In genomic region chr18:35376393-35376741, GRCh38 we compare ENCODE assay signal across 8 cellular contexts. TPM values are rescaled to one million over a fixed set of nuclear protein-coding genes. Genes with fewer than 3 reads are reported as not detected.
DNase-seq lines count a peak whose midpoint lies in the region; ATAC-seq and TF ChIP-seq lines count a peak whose summit lies in the region.

No MANE protein-coding gene starts in this region.

- peak overlapping the region; percentile 75 for H3K4me2 ChIP-seq in PC-3 (ENCODE audit: low read length)

- H3K4me3 ChIP-seq in AG04450 (ENCODE audit: low read depth, low read length) (peak overlapping the region; percentile 73), PC-3 (ENCODE audit: low read length) (peak overlapping the region; percentile 70), cardiac fibroblast (replicated peaks in 1 of 2; ENCODE audit: low read depth in 2 of 2, low read length in 2 of 2) (peak overlapping the region; percentile 72 to 76), liver (ENCODE audit: low read depth in 1 of 3, low read length in 3 of 3) (peak overlapping the region; percentile 55 to 89 (median 68)), tibial artery (peak overlapping the region; percentile 86 to 98)

- no peak for DNase-seq in AG04450 (ENCODE audit: low read depth, low spot score)
- no peak for DNase-seq in PC-3
- DNase-seq in cardiac fibroblast (ENCODE audit: low read depth in 2 of 2): no peak
- DNase-seq in tibial artery: peak in 1 of 2 donors; percentile 64
- DNase-seq in NCI-H2171 treated with DMSO at 0.1 percent for 48 hours (lab: John Stamatoyannopoulos, UW): no peak

- WGBS in liver: 15% methylated on average over 13 of the region's 13 CpGs

- no peak overlapping the region for H3K9ac ChIP-seq in PC-3 (ENCODE audit: low read length)
- H3K9ac ChIP-seq in liver (ENCODE audit: low read depth in 1 of 2, low read length in 2 of 2): peak overlapping the region in 1 of 2 donors; percentile 12

- TF ChIP-seq CTCF in AG04450 (IDR thresholded peaks at IDR 0.05; ENCODE audit: low read depth, low read length): no peak
- no peak for TF ChIP-seq CTCF in PC-3 (conservative IDR thresholded peaks at IDR 0.05; ENCODE audit: low read depth, low read length)
- TF ChIP-seq CTCF in cardiac fibroblast (IDR thresholded peaks at IDR 0.05; ENCODE audit: low read depth, low read length): no peak
- TF ChIP-seq CTCF in liver (IDR thresholded peaks at IDR 0.05; ENCODE audit: low read depth, low read length, missing input control): no peak
- TF ChIP-seq CTCF in tibial artery (IDR thresholded peaks at IDR 0.05): no peak

- no peaks in the 10 kb centered on the region for H3K79me2 ChIP-seq in PC-3 (ENCODE audit: low read length)

- no peaks in the 10 kb centered on the region for H3F3A ChIP-seq in PC-3 (ENCODE audit: low read length, unreplicated experiment)

- H3K27ac ChIP-seq in AG04450 (ENCODE audit: low read depth, low read length) (no peak overlapping the region), PC-3 (ENCODE audit: low read length) (no peak overlapping the region), liver (ENCODE audit: low read depth in 1 of 2, low read length in 2 of 2) (no peak overlapping the region), tibial artery (peak overlapping the region; percentile 78 to 89)

- H3K4me1 ChIP-seq in PC-3 (ENCODE audit: insufficient read depth, low read length) (no peaks in the 10 kb centered on the region), liver (ENCODE audit: control insufficient read depth in 4 of 4, insufficient read depth in 4 of 4, low read length in 3 of 4) (peaks cover 0 to 11% (median 5%) of the 10 kb centered on the region in 4 donors), tibial artery (peaks cover 0 to 18% (median 7%) of the 10 kb centered on the region in 4 donors)

- no peaks in the 10 kb centered on the region for H3K9me2 ChIP-seq in PC-3 (replicated peaks; ENCODE audit: low read length)

- intact Hi-C loops in PC-3 (cut with micrococcal nuclease): no loop called here
- intact Hi-C loops in tibial artery (cut with DNase I; ENCODE audit: low total_unique reads): no loop called here

- TSS peak; percentile 40 for BruUV-seq in PC-3 (replicated peaks; lab: Mats Ljungman, UMichigan)

- peak overlapping the region; percentile 87 for H2AFZ ChIP-seq in PC-3 (ENCODE audit: low read length)

- H3K9me3 ChIP-seq in AG04450 (ENCODE audit: control insufficient read depth, insufficient read depth, low read length) (no peaks in the 10 kb centered on the region; the same call in 1 of the 2 replicates), PC-3 (ENCODE audit: low read length) (no peaks in the 10 kb centered on the region), liver (ENCODE audit: control insufficient read depth in 4 of 4, low read length in 3 of 4) (no peaks in the 10 kb centered on the region), tibial artery (no peaks in the 10 kb centered on the region)

- CTCF ChIA-PET in AG04450 (lab: Charles Lee) (no interaction called here), PC-3 (lab: Charles Lee) (no interaction called here)

- H3K27me3 ChIP-seq in AG04450 (ENCODE audit: control insufficient read depth, insufficient read depth, low read length) (peaks cover 5% of the 10 kb centered on the region), PC-3 (ENCODE audit: low read length) (no peaks in the 10 kb centered on the region), liver (ENCODE audit: control insufficient read depth in 4 of 4, insufficient read depth in 4 of 4, low read length in 3 of 4) (no peaks in the 10 kb centered on the region), tibial artery (no peaks in the 10 kb centered on the region)

- H4K20me1 ChIP-seq in PC-3 (ENCODE audit: low read length): no peaks in the 10 kb centered on the region

- H3K36me3 ChIP-seq in PC-3 (ENCODE audit: low read depth, low read length): no peaks in the 10 kb centered on the region
- no peaks in the 10 kb centered on the region for H3K36me3 ChIP-seq in liver (ENCODE audit: control insufficient read depth in 4 of 4, insufficient read depth in 3 of 4, low read depth in 1 of 4, low read length in 3 of 4)
- no peaks in the 10 kb centered on the region for H3K36me3 ChIP-seq in tibial artery

- ATAC-seq in GM18870 (IDR thresholded peaks at IDR 0.05; ENCODE audit: unreplicated experiment): peak; percentile 23
- ATAC-seq in HG03039 (IDR thresholded peaks at IDR 0.05; ENCODE audit: unreplicated experiment): peak; percentile 43
- peak; percentile 53 for ATAC-seq in PC-3

- POLR2A ChIA-PET in AG04450 (lab: Yijun Ruan, JAX): no interaction called here
- POLR2A ChIA-PET in PC-3 (lab: Charles Lee; ENCODE audit: unreplicated experiment): no interaction called here

- no peak for TF ChIP-seq RAD21 in liver (IDR thresholded peaks at IDR 0.05)

TF ChIP-seq in liver, 16 proteins besides CTCF, POLR2A, EP300 and RAD21:
- TF ChIP-seq HNF4G (IDR thresholded peaks at IDR 0.05) (no peak), YY1 (IDR thresholded peaks at IDR 0.05) (no peak), ATF3 (IDR thresholded peaks at IDR 0.05) (no peak)

RNA-seq across cellular contexts. Expression of gene ZNF396, which starts 0.8 kb away (rescaled TPM):
- polyA plus RNA-seq in AG04450 (2011; rRNA removed): 0.78 and 1.1 TPM in 2 replicates
- 0.78 and 0.83 TPM in 2 replicates for polyA minus RNA-seq in AG04450 (2011; rRNA and poly(A)+ RNA removed)
- 0.40 and 0.95 TPM in 2 replicates for total RNA-seq in PC-3 (2014; rRNA removed)
- total RNA-seq in liver: 1 to 10 TPM; 1.1 to 1.2 TPM
- polyA plus RNA-seq in liver: under 1 TPM; 0.60 to 0.86 TPM

RNA-seq across cellular contexts. Expression of gene ZNF24, which starts 32.1 kb away (rescaled TPM):
- polyA plus RNA-seq in AG04450 (2011; rRNA removed): 18.4 and 25.7 TPM in 2 replicates
- 29.0 and 34.7 TPM in 2 replicates for polyA minus RNA-seq in AG04450 (2011; rRNA and poly(A)+ RNA removed)
- total RNA-seq in PC-3 (2014; rRNA removed): 10.4 and 11.0 TPM in 2 replicates
- total RNA-seq in liver: 10 to 100 TPM; 28.6 to 30.3 TPM
- 10 to 100 TPM in 1 of 2 donors, 1 to 10 TPM in 1; 9.1 to 29.2 TPM for polyA plus RNA-seq in liver

Comparison
In these comparisons a context has a peak if more than half of its experiments do, and no peak if none do; other contexts are left out.
1. H3K27ac ChIP-seq: peak in tibial artery (2 of 2); none in AG04450 (single experiment), PC-3 (single experiment) and liver (0 of 2).
2. Peak in every context shown above with its lines, with median percentiles within 50 percentile points of each other: H3K4me3 ChIP-seq and ATAC-seq.